In the genomic region with DNA sequence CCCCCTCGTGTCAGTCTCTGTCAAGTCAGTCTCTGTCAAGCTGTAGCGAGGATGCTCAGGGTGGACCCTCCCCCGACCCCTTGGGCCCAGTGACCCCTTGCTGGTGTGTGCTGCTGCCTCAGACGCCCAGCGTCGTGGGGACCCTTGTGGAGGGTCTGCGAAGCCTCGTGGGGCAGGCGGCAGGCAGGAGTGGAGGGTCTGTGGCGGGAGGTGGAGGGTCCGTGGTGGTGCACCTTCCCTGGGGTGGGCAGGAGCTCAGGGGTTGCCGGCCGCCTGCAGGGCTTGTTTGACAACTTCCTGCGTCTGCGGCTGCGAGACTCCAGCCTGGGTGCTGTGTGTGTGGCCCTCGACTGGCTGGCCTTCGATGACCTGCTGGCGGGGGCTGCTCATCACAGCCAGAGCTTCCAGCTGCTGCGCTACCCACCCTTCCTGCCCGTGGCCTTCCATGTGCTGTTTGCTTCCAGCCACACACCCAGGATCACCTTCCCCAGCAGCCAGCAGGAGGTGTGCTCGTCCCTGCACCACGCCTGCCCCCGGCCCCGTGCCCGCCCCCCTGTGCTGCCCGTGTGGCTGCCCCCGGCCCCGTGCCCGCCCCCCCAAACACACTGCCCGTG, we compare ENCODE assay signal across 1 cellular context.
TF ChIP-seq lines count a peak whose summit lies in the region.

No MANE protein-coding gene starts in this region.

TF ChIP-seq in K562, 482 proteins besides CTCF, POLR2A, EP300 and RAD21:
- TF ChIP-seq ILK (tag; IDR thresholded peaks at IDR 0.05; ENCODE audit: borderline replicate concordance, low read depth): no peak
- no peak for TF ChIP-seq SRSF3 (IDR thresholded peaks at IDR 0.05; ENCODE audit: insufficient read depth, low read length)
- TF ChIP-seq, protein P1, sequence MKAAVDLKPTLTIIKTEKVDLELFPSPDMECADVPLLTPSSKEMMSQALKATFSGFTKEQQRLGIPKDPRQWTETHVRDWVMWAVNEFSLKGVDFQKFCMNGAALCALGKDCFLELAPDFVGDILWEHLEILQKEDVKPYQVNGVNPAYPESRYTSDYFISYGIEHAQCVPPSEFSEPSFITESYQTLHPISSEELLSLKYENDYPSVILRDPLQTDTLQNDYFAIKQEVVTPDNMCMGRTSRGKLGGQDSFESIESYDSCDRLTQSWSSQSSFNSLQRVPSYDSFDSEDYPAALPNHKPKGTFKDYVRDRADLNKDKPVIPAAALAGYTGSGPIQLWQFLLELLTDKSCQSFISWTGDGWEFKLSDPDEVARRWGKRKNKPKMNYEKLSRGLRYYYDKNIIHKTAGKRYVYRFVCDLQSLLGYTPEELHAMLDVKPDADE (conservative IDR thresholded peaks at IDR 0.05; ENCODE audit: control insufficient read depth, low read depth, low read length): no peak
- TF ChIP-seq, protein P2, sequence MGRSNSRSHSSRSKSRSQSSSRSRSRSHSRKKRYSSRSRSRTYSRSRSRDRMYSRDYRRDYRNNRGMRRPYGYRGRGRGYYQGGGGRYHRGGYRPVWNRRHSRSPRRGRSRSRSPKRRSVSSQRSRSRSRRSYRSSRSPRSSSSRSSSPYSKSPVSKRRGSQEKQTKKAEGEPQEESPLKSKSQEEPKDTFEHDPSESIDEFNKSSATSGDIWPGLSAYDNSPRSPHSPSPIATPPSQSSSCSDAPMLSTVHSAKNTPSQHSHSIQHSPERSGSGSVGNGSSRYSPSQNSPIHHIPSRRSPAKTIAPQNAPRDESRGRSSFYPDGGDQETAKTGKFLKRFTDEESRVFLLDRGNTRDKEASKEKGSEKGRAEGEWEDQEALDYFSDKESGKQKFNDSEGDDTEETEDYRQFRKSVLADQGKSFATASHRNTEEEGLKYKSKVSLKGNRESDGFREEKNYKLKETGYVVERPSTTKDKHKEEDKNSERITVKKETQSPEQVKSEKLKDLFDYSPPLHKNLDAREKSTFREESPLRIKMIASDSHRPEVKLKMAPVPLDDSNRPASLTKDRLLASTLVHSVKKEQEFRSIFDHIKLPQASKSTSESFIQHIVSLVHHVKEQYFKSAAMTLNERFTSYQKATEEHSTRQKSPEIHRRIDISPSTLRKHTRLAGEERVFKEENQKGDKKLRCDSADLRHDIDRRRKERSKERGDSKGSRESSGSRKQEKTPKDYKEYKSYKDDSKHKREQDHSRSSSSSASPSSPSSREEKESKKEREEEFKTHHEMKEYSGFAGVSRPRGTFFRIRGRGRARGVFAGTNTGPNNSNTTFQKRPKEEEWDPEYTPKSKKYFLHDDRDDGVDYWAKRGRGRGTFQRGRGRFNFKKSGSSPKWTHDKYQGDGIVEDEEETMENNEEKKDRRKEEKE (IDR thresholded peaks at IDR 0.05; ENCODE audit: borderline replicate concordance in 1 of 2, control insufficient read depth in 1 of 2, low read depth in 2 of 2, low read length in 1 of 2): no peak
- TF ChIP-seq POLR2G (IDR thresholded peaks at IDR 0.05; ENCODE audit: low read depth, low read length): 0 out of 2 replicates have a peak, but pooled peaks have one; percentile 7
- peak; percentile 14 for TF ChIP-seq FIP1L1 (IDR thresholded peaks at IDR 0.05; ENCODE audit: low read depth, low read length, poor library complexity, severe bottlenecking)
- TF ChIP-seq HDAC6 (IDR thresholded peaks at IDR 0.05; ENCODE audit: low read depth, low read length): no peak
- TF ChIP-seq, protein P3, sequence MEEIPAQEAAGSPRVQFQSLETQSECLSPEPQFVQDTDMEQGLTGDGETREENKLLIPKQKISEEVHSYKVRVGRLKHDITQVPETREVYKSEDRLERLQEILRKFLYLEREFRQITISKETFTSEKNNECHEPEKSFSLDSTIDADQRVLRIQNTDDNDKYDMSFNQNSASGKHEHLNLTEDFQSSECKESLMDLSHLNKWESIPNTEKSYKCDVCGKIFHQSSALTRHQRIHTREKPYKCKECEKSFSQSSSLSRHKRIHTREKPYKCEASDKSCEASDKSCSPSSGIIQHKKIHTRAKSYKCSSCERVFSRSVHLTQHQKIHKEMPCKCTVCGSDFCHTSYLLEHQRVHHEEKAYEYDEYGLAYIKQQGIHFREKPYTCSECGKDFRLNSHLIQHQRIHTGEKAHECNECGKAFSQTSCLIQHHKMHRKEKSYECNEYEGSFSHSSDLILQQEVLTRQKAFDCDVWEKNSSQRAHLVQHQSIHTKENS (CRISPR knock-in tag; IDR thresholded peaks at IDR 0.05): no peak
- no peak for TF ChIP-seq CAMTA2 (CRISPR knock-in tag; conservative IDR thresholded peaks at IDR 0.05)
- no peak for TF ChIP-seq CBX3 (IDR thresholded peaks at IDR 0.05; ENCODE audit: borderline replicate concordance in 1 of 2, low read length in 2 of 2)
- peak; percentile 9; the same call in 1 of the 2 replicates for TF ChIP-seq ZBTB7A (IDR thresholded peaks at IDR 0.05; ENCODE audit: borderline replicate concordance, control insufficient read depth, low read depth, low read length)
- TF ChIP-seq, protein P4, sequence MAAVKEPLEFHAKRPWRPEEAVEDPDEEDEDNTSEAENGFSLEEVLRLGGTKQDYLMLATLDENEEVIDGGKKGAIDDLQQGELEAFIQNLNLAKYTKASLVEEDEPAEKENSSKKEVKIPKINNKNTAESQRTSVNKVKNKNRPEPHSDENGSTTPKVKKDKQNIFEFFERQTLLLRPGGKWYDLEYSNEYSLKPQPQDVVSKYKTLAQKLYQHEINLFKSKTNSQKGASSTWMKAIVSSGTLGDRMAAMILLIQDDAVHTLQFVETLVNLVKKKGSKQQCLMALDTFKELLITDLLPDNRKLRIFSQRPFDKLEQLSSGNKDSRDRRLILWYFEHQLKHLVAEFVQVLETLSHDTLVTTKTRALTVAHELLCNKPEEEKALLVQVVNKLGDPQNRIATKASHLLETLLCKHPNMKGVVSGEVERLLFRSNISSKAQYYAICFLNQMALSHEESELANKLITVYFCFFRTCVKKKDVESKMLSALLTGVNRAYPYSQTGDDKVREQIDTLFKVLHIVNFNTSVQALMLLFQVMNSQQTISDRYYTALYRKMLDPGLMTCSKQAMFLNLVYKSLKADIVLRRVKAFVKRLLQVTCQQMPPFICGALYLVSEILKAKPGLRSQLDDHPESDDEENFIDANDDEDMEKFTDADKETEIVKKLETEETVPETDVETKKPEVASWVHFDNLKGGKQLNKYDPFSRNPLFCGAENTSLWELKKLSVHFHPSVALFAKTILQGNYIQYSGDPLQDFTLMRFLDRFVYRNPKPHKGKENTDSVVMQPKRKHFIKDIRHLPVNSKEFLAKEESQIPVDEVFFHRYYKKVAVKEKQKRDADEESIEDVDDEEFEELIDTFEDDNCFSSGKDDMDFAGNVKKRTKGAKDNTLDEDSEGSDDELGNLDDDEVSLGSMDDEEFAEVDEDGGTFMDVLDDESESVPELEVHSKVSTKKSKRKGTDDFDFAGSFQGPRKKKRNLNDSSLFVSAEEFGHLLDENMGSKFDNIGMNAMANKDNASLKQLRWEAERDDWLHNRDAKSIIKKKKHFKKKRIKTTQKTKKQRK (IDR thresholded peaks at IDR 0.05; ENCODE audit: borderline replicate concordance, low read depth, low read length): no peak
- TF ChIP-seq ZNF408 (CRISPR knock-in tag; IDR thresholded peaks at IDR 0.05; ENCODE audit: low read depth): no peak
- no peak for TF ChIP-seq ZFP36 (IDR thresholded peaks at IDR 0.05; ENCODE audit: low read depth, low read length, partially characterized antibody)
- TF ChIP-seq KAT8 (IDR thresholded peaks at IDR 0.05; ENCODE audit: low read depth): no peak
- TF ChIP-seq HNRNPL (IDR thresholded peaks at IDR 0.05; ENCODE audit: low read depth, low read length): 0 out of 2 replicates have a peak, but pooled peaks have one; percentile 27
- TF ChIP-seq NEUROD1 (IDR thresholded peaks at IDR 0.05; ENCODE audit: borderline replicate concordance, low read depth, low read length, partially characterized antibody): no peak
- no peak for TF ChIP-seq MIER1 (IDR thresholded peaks at IDR 0.05; ENCODE audit: low read depth)
- TF ChIP-seq ZNF12 (CRISPR knock-in tag; IDR thresholded peaks at IDR 0.05): no peak
- TF ChIP-seq ZNF75A (CRISPR knock-in tag; IDR thresholded peaks at IDR 0.05): no peak
